Comparison of ENCODE assay signal across 8 cellular contexts in genomic region chr7:22082886-22083710, GRCh38.
DNase-seq lines count a peak whose midpoint lies in the region; ATAC-seq, FAIRE-seq and TF ChIP-seq lines count a peak whose summit lies in the region.

No MANE protein-coding gene starts in this region.

- intact Hi-C loops in right cardiac atrium (cut with DNase I), result no loop called here

- under 1% methylated on average over 55 of the region's 55 CpGs for WGBS in right cardiac atrium

- no peaks in the 10 kb centered on the region for H3K4me1 ChIP-seq in right cardiac atrium (ENCODE audit: control insufficient read depth, insufficient read depth, low read length)

- FAIRE-seq in urothelium cell line (lab: Jason Lieb, UNC), result peak; percentile 81

- peak; percentile 96 for TF ChIP-seq CTCF in GM10266 (IDR thresholded peaks at IDR 0.05; ENCODE audit: control insufficient read depth, insufficient read depth, low read depth, missing control alignments)

- peak overlapping the region; percentile 96 for H3K27ac ChIP-seq in angular gyrus (ENCODE audit: low read depth, low read length)
- peak overlapping the region; percentile 90 for H3K27ac ChIP-seq in right cardiac atrium (ENCODE audit: low read length)

- ATAC-seq in HG02610 (IDR thresholded peaks at IDR 0.05; ENCODE audit: unreplicated experiment) (peak; percentile 99), right cardiac atrium (peak; percentile 99)

- H3K27me3 ChIP-seq in right cardiac atrium (ENCODE audit: control insufficient read depth, insufficient read depth), result no peaks in the 10 kb centered on the region

- no peaks in the 10 kb centered on the region for H3K9me3 ChIP-seq in right cardiac atrium (ENCODE audit: control insufficient read depth, low read length)

- H3K4me3 ChIP-seq in right cardiac atrium (ENCODE audit: low read length), result peak overlapping the region; percentile 70

- DNase-seq in GM10266 (ENCODE audit: extremely low spot score) (peak; percentile 89), NCI-H1048 (lab: John Stamatoyannopoulos, UW) (peak; percentile 66), T follicular helper cell (ENCODE audit: low read depth) (peak; percentile 63), right cardiac atrium (peak; percentile 91 to 97 (median 96)), pulmonary artery endothelial cell (ENCODE audit: low read depth, low spot score) (peak; percentile 29), urothelium cell line (ENCODE audit: low spot score) (peak; percentile 93)

Comparison
In these comparisons a context has a peak if more than half of its experiments do, and no peak if none do; other contexts are left out.
1. Peak in every context shown above with its lines: DNase-seq, ATAC-seq, H3K4me3 ChIP-seq and H3K27ac ChIP-seq.
2. DNase-seq: peak in every context shown above with its lines; median percentile 96 in right cardiac atrium; 93 in urothelium cell line; 89 in GM10266; 66 in NCI-H1048; 63 in T follicular helper cell; 29 in pulmonary artery endothelial cell.